9 cellular contexts compared by ENCODE assay signal in the genomic region with DNA sequence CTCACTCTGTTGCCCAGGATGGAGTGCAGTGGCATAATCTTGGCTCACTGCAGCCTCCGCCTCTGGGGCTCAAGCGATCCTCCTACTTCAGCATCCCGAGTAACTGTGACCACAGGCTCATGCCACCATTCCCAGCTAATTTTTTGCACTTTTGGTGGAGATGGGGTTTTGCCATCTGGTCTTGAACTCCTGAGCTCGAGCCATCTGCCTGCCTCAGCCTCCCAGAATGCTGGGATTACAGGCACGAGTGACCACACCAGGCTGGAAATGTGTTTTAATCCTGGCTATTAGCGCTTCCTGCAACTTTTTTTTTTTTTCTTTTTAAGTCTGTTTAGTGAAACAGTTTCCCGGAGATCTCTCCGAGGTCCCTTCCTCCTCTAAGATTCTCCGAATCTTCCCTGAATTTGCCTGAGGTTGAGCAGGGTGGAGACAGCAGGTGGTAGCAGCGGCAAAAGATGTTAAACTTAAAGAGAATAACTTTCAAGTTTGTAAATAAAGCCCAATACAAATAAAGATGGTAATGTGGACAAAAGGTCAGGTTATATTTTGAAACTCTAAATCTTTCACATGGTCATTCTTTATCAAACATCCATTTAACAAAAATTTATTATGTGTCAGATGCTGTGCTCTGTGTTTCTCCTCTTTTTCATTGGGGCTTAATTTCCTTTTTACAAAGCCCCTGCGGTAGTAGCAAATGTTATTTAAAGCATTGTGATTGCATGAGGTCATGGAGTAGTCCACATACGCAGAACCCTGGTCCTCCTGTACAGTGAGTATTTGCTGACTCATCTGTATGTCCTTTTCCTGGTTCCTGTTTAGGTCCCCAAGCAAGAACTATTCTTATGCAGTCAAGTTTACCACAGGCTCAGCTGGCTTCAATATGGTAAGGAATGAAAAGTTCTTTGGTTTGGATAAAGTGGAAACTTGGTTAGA.
DNase-seq lines count a peak whose midpoint lies in the region; ATAC-seq, FAIRE-seq and TF ChIP-seq lines count a peak whose summit lies in the region.
"Had no signal": no experiment of that assay in that cellular context is flagged by ENCODE, and none has a peak within 500 bp of the region (broad histone marks: within the 10 kb centered on the region; RNA-seq: fewer than 3 reads in every experiment).

No MANE protein-coding gene starts in this region.

- H3K27me3 Mint-ChIP-seq in nephron progenitor cell (ENCODE audit: low read depth, poor library complexity): no peaks in the 10 kb centered on the region
- H3K27me3 Mint-ChIP-seq: naive B cell had no signal

- no peak for TF ChIP-seq CTCF in nephron progenitor cell (IDR thresholded peaks at IDR 0.05)

- peak; percentile 96 for FAIRE-seq in RCC 7860 (lab: Jason Lieb, UNC)

- peaks cover 64% of the 10 kb centered on the region for H3K36me3 Mint-ChIP-seq in nephron progenitor cell (ENCODE audit: low read depth)
- H3K36me3 Mint-ChIP-seq: naive B cell had no signal

- peaks cover 7% of the 10 kb centered on the region for H3K4me1 Mint-ChIP-seq in nephron progenitor cell
- H3K4me1 Mint-ChIP-seq: naive B cell had no signal

- ATAC-seq in esophagus mucosa (peak; percentile 96), HG02938 (IDR thresholded peaks at IDR 0.05; ENCODE audit: unreplicated experiment) (no peak), GM18502 (IDR thresholded peaks at IDR 0.05; ENCODE audit: poor library complexity, unreplicated experiment) (no peak), HG02852 (IDR thresholded peaks at IDR 0.05; ENCODE audit: unreplicated experiment) (no peak)

- H3K4me3 Mint-ChIP-seq in nephron progenitor cell: no peak overlapping the region
- H3K4me3 Mint-ChIP-seq: naive B cell had no signal

- DNase-seq in GM04503 (ENCODE audit: low read depth): peak; percentile 87
- DNase-seq in RCC 7860 (ENCODE audit: low spot score): peak; percentile 97
- DNase-seq in nephron progenitor cell: no peak
- DNase-seq in NCI-H2081 (lab: John Stamatoyannopoulos, UW): no peak
- DNase-seq: naive B cell had no signal

- no peaks in the 10 kb centered on the region for H3K9me3 Mint-ChIP-seq in nephron progenitor cell

- peak overlapping the region; percentile 67 for H3K27ac Mint-ChIP-seq in nephron progenitor cell
- H3K27ac Mint-ChIP-seq: naive B cell had no signal

Comparison
In these comparisons a context has a peak if more than half of its experiments do, and no peak if none do; other contexts are left out.
1. DNase-seq: peak in GM04503 (single experiment) and RCC 7860 (single experiment); none in nephron progenitor cell (single experiment) and NCI-H2081 (0 of 2).